In the genomic region with DNA sequence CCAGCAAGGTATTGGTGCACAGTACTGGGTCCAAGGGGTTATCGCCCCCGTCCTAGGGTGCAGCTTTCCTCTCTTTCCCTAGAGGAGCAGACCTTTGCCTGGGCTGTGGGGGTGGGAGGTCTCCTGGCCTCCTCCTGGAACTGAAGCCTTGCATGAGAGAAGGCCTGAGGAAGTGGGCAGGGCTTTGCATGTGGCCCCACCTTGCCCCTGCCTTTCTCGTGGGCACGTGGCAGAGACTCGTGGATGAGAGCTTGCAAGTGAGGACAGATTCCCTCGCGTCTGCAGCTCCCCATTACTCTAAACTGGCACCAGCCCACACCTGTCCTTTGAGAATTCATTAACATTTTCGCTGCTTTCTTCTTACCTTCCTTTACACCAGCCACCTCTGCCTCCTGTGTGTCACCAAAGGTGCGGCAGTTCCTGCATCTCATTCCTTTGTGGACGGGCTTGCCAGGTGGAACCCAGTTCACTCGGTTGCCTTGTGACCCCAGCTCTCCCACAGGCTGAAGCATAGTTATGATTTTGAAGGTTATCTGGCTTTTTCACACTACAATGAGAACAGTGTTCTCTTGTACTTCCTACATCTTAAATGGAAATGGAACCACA, we compare ENCODE assay signal across 22 cellular contexts.
"Had no signal": no experiment of that assay in that cellular context is flagged by ENCODE, and none has a peak within 500 bp of the region (broad histone marks: within the 10 kb centered on the region; RNA-seq: fewer than 3 reads in every experiment).

No MANE protein-coding gene starts in this region.

- H3K9me3 ChIP-seq: breast epithelium, MG63 had no signal

- H3K9ac ChIP-seq: KMS-11 had no signal

- H3K4me3 ChIP-seq: breast epithelium, MG63 had no signal

- H3K4me2 ChIP-seq: KMS-11 had no signal

- H3K27me3 ChIP-seq: breast epithelium, MG63 had no signal

- H3K27ac ChIP-seq: breast epithelium, KMS-11, VCaP had no signal

- H3K4me1 ChIP-seq: breast epithelium had no signal

- H3K36me3 ChIP-seq: breast epithelium, MG63 had no signal

- DNase-seq: activated CD4-positive, alpha-beta memory T cell treated with anti-CD3 and anti-CD28 coated beads for 36 hours; activated CD4-positive, alpha-beta T cell treated with anti-CD3 and anti-CD28 coated beads, Interleukin-2, amount 10 ng/mL, durations not matched to agents 7 days and 5 days; activated CD4-positive, CD25-positive, alpha-beta regulatory T cell; activated CD8-positive, alpha-beta memory T cell treated with anti-CD3 and anti-CD28 coated beads for 24 hours; activated T-cell treated with anti-CD3 and anti-CD28 coated beads for 4 hours; activated T-cell treated with anti-CD3 and anti-CD28 coated beads, Interleukin-2, amount 50 U/mL, for 48 hours; aorta; central memory CD4-positive, alpha-beta T cell; MG63; MV-4-11; NCI-H1092 treated with DMSO at 0.1 percent for 48 hours; NCI-H1436; NCI-H1694 treated with DMSO at 0.1 percent for 48 hours; NCI-H2029 treated with DMSO at 0.1 percent for 48 hours; NCI-H510A treated with DMSO at 0.1 percent for 48 hours; PC-3; SHP77 treated with DMSO at 0.1 percent for 48 hours; T-cell had no signal

- FAIRE-seq: RCC 7860 had no signal
